In the genomic region with DNA sequence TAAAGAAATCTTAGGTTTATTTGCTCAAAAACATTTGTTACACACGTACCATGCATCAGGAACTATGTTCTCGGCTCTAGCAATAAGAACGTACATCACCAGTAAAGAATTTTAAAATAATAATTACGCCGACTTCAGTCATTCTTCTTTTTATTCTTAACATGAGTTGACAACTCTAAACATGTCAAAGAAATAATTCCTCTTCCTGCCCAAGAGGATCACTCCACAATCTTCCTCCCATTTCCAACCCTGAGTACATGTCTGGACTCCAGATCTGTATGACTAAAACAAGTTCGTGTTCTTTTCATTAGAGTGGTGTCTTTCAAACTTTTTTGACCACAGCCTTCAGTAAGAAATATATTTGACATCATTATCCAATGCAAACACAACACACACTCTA, we compare ENCODE assay signal across 25 cellular contexts.
"Had no signal": no experiment of that assay in that cellular context is flagged by ENCODE, and none has a peak within 500 bp of the region (broad histone marks: within the 10 kb centered on the region; RNA-seq: fewer than 3 reads in every experiment).

No MANE protein-coding gene starts in this region.

- H3K27ac ChIP-seq: colonic mucosa, esophagus muscularis mucosa, gastrocnemius medialis, heart right ventricle, left lung, lower lobe of right lung had no signal

- H3K36me3 ChIP-seq: colonic mucosa, esophagus muscularis mucosa, gastrocnemius medialis, heart right ventricle, left lung, lower lobe of right lung had no signal

- H3K27me3 ChIP-seq: colonic mucosa, esophagus muscularis mucosa, gastrocnemius medialis, heart right ventricle, left lung had no signal

- H3K27me3 Mint-ChIP-seq: dendritic cell treated with granulocyte-macrophage colony-stimulating factor and Interleukin-4, amounts not matched to agents 40 ng/mL and 50 ng/mL, for 4 days; effector memory CD8-positive, alpha-beta T cell; naive B cell; naive thymus-derived CD8-positive, alpha-beta T cell had no signal

- H3K36me3 Mint-ChIP-seq: mesothelial cell of epicardium; naive B cell; naive thymus-derived CD8-positive, alpha-beta T cell had no signal

- H3K9me3 ChIP-seq: colonic mucosa, esophagus muscularis mucosa, gastrocnemius medialis, left lung, lower lobe of right lung, mucosa of descending colon had no signal

- ATAC-seq: effector memory CD8-positive, alpha-beta T cell; gastrocnemius medialis; heart right ventricle; left cardiac atrium; left lung; left ventricle myocardium superior; lower lobe of right lung; mucosa of descending colon; naive thymus-derived CD8-positive, alpha-beta T cell had no signal

- H3K4me3 ChIP-seq: colonic mucosa, esophagus muscularis mucosa, gastrocnemius medialis, heart right ventricle, left lung, lower lobe of right lung, mucosa of descending colon had no signal

- H3K4me3 Mint-ChIP-seq: dendritic cell treated with granulocyte-macrophage colony-stimulating factor and Interleukin-4, amounts not matched to agents 40 ng/mL and 50 ng/mL, for 4 days; effector memory CD8-positive, alpha-beta T cell; endodermal cell; mesothelial cell of epicardium; naive B cell; naive thymus-derived CD8-positive, alpha-beta T cell had no signal

- H3K27ac Mint-ChIP-seq: dendritic cell treated with granulocyte-macrophage colony-stimulating factor and Interleukin-4, amounts not matched to agents 40 ng/mL and 50 ng/mL, for 4 days; effector memory CD8-positive, alpha-beta T cell; endodermal cell; mesothelial cell of epicardium; naive B cell; naive thymus-derived CD8-positive, alpha-beta T cell had no signal

- H3K4me1 Mint-ChIP-seq: endodermal cell; mesothelial cell of epicardium; naive B cell; naive thymus-derived CD8-positive, alpha-beta T cell had no signal

- FAIRE-seq: endometrium, islet of Langerhans, keratinocyte had no signal

- H3K4me1 ChIP-seq: colonic mucosa, esophagus muscularis mucosa, gastrocnemius medialis, heart right ventricle, left lung, lower lobe of right lung had no signal

- DNase-seq: colonic mucosa; cortex of kidney; effector CD8-positive, alpha-beta T cell; effector memory CD8-positive, alpha-beta T cell; endodermal cell; foreskin melanocyte; gastrocnemius medialis; glutamatergic neuron; head of caudate nucleus; heart right ventricle; hippocampal formation; left cardiac atrium; left lung; left ventricle myocardium superior; lower lobe of right lung; mesenchymal stem cell; mucosa of descending colon; naive B cell; naive thymus-derived CD8-positive, alpha-beta T cell had no signal
